Comparison of ENCODE assay signal across 32 cellular contexts in the genomic region with DNA sequence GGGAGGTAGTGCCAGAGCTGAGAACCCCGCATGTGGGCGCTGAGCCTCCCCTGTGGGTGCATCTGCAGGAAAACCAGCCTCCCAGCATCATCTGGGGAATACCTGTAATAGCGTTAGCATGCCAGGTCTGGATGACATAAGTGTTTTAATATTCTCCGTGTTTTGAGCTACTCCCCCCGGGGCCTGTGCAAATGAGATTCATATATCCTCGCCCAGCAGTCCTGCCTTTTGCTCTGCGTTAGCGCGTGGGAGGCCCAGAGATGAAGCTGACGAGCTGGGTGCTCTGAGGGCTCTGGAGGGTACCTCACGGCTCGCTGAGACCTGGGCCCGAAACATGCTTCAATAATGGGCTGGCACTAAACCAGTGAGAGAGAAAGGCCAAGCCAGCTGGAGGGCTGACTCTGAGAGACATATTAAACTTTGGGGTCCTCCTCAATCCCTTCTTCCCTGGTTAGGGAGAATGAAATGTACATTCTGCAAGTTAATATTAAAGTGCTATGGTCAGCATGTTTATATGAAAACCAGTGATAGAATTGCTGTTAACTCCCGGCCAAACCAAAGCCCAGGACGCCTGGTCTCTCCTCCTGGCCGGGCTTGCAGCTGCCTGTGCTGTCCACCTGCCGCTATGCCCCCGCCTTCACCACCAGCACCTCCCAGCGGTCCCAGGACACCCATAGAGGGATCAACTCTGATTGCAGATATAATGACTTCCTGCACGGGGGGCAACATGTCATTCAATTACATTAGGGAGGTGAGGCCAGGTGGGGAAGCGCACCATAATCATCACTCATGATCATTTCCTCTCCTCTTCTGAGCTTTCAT.
DNase-seq lines count a peak whose midpoint lies in the region; ATAC-seq, FAIRE-seq and TF ChIP-seq lines count a peak whose summit lies in the region.
"Had no signal": no experiment of that assay in that cellular context is flagged by ENCODE, and none has a peak within 500 bp of the region (broad histone marks: within the 10 kb centered on the region; RNA-seq: fewer than 3 reads in every experiment).

No MANE protein-coding gene starts in this region.

- intact Hi-C loops in activated CD8-positive, alpha-beta T cell treated with anti-CD3 and anti-CD28 coated beads for 36 hours (cut with micrococcal nuclease): no loop called here
- intact Hi-C loops in spleen (cut with DNase I; ENCODE audit: low total_unique reads): no loop called here

- H3K4me1 ChIP-seq in H9 (ENCODE audit: insufficient read depth, low read length): no peaks in the 10 kb centered on the region
- H3K4me1 ChIP-seq in keratinocyte (ENCODE audit: control insufficient read depth, extremely low read depth, insufficient read depth, low read length): peaks cover 8% of the 10 kb centered on the region
- H3K4me1 ChIP-seq in spleen: no peaks in the 10 kb centered on the region
- H3K4me1 ChIP-seq: breast epithelium, left lung, psoas muscle had no signal

- no peak overlapping the region for H3K4me2 ChIP-seq in H9 (ENCODE audit: insufficient read depth, insufficient read length, low read length)
- no peak overlapping the region for H3K4me2 ChIP-seq in keratinocyte (ENCODE audit: control insufficient read depth, extremely low read depth, insufficient read depth, low read depth, low read length)

- H3K9me3 ChIP-seq in H9 (ENCODE audit: control insufficient read depth, low read depth, low read length): no peaks in the 10 kb centered on the region
- no peaks in the 10 kb centered on the region for H3K9me3 ChIP-seq in keratinocyte (ENCODE audit: control insufficient read depth, low read depth, low read length)
- no peaks in the 10 kb centered on the region for H3K9me3 ChIP-seq in spleen
- H3K9me3 ChIP-seq: breast epithelium, left lung, psoas muscle had no signal

- H2BK20ac ChIP-seq in H9 (ENCODE audit: low read depth, low read length, poor library complexity, severe bottlenecking): no peak overlapping the region

- H2BK12ac ChIP-seq in H9 (ENCODE audit: insufficient read length, low read depth, low read length): no peak overlapping the region

- no peak overlapping the region for H4K5ac ChIP-seq in H9 (ENCODE audit: insufficient read length, low read depth, low read length)

- H3K36me3 ChIP-seq in keratinocyte (ENCODE audit: control insufficient read depth in 2 of 2, extremely low read depth in 1 of 2, insufficient read depth in 2 of 2, low read length in 2 of 2) (no peaks in the 10 kb centered on the region), spleen (no peaks in the 10 kb centered on the region)
- H3K36me3 ChIP-seq: breast epithelium, left lung had no signal

- H4K8ac ChIP-seq in H9 (replicated peaks; ENCODE audit: insufficient read length, low read depth, low read length): no peak overlapping the region

- FAIRE-seq in keratinocyte (lab: Jason Lieb, UNC): peak; percentile 69
- FAIRE-seq: colon had no signal

- H2BK120ac ChIP-seq in H9 (ENCODE audit: low read depth, low read length, poor library complexity, severe bottlenecking): no peak overlapping the region

- peak; percentile 10 for DNase-seq in activated CD8-positive, alpha-beta T cell treated with anti-CD3 and anti-CD28 coated beads, Interleukin-2, amount 10 ng/mL, durations not matched to agents 7 days and 5 days
- DNase-seq in activated CD8-positive, alpha-beta T cell treated with anti-CD3 and anti-CD28 coated beads for 36 hours: no peak
- peak; percentile 17 for DNase-seq in H9
- no peak for DNase-seq in keratinocyte (ENCODE audit: low read depth, low spot score)
- DNase-seq in spleen: peak; percentile 64
- no peak for DNase-seq in hepatic stellate cell (ENCODE audit: low spot score)
- DNase-seq: activated B cell treated with CpG ODN at 0.5 μM for 24 hours; activated CD4-positive, alpha-beta memory T cell treated with anti-CD3 and anti-CD28 coated beads for 36 hours; activated T-cell treated with anti-CD3 and anti-CD28 coated beads, Interleukin-2, amount 50 U/mL, for 72 hours; amygdala; CD8-positive, alpha-beta memory T cell; DMS153; effector memory CD4-positive, alpha-beta T cell; foreskin melanocyte; HCEC 1CT; hippocampal formation; immature natural killer cell; left lung; mesendoderm; NCI-H1092 treated with DMSO at 0.1 percent for 48 hours; NCI-H2081 treated with DMSO at 0.1 percent for 48 hours; NCI-H226; NCI-H748 treated with DMSO at 0.1 percent for 48 hours; psoas muscle; T-helper 1 cell had no signal

- H2BK5ac ChIP-seq in H9 (ENCODE audit: insufficient read length, low read length): no peak overlapping the region

- H3K36me3 Mint-ChIP-seq in activated CD8-positive, alpha-beta T cell treated with anti-CD3 and anti-CD28 coated beads, Interleukin-2, amount 10 ng/mL, durations not matched to agents 7 days and 5 days (ENCODE audit: low read depth): no peaks in the 10 kb centered on the region
- no peaks in the 10 kb centered on the region for H3K36me3 Mint-ChIP-seq in activated CD8-positive, alpha-beta T cell treated with anti-CD3 and anti-CD28 coated beads for 36 hours (ENCODE audit: low read depth)
- no peaks in the 10 kb centered on the region for H3K36me3 Mint-ChIP-seq in H9 (ENCODE audit: insufficient read depth in 1 of 3, low read depth in 3 of 3)
- H3K36me3 Mint-ChIP-seq: activated CD4-positive, alpha-beta memory T cell treated with anti-CD3 and anti-CD28 coated beads for 36 hours; activated naive CD4-positive, alpha-beta T cell treated with anti-CD3 and anti-CD28 coated beads, Interleukin-2, amount 50 U/mL, for 24 hours; CD8-positive, alpha-beta memory T cell; immature natural killer cell had no signal

- no peaks in the 10 kb centered on the region for H4K20me1 ChIP-seq in H9 (ENCODE audit: control insufficient read depth, insufficient read depth, insufficient read length)
- no peaks in the 10 kb centered on the region for H4K20me1 ChIP-seq in keratinocyte (ENCODE audit: control insufficient read depth, extremely low read depth, insufficient read depth, low read length)

- H3K9me1 ChIP-seq in keratinocyte (ENCODE audit: control insufficient read depth, extremely low read depth, insufficient read depth, low read length): no peaks in the 10 kb centered on the region

- H2AFZ ChIP-seq in H9 (ENCODE audit: low read length): no peak overlapping the region
- no peak overlapping the region for H2AFZ ChIP-seq in keratinocyte (ENCODE audit: control insufficient read depth, low read length)

- no peak overlapping the region for H2AK5ac ChIP-seq in H9 (ENCODE audit: insufficient read length, low read length)

- POLR2A ChIA-PET in activated CD8-positive, alpha-beta T cell treated with anti-CD3 and anti-CD28 coated beads, Interleukin-2, amount 10 ng/mL, durations not matched to agents 7 days and 5 days (lab: Charles Lee): no interaction called here
- POLR2A ChIA-PET in activated CD8-positive, alpha-beta T cell treated with anti-CD3 and anti-CD28 coated beads for 36 hours (lab: Charles Lee): no interaction called here

- no peak overlapping the region for H3K23ac ChIP-seq in H9 (ENCODE audit: insufficient read length, low read depth, low read length)

- H3K23me2 ChIP-seq in H9 (ENCODE audit: insufficient read length, low read depth, low read length, poor library complexity, severe bottlenecking): no peaks in the 10 kb centered on the region

- H3K56ac ChIP-seq in H9 (ENCODE audit: insufficient read length, low read depth, low read length): no peak overlapping the region

- H3K4me3 Mint-ChIP-seq in activated CD8-positive, alpha-beta T cell treated with anti-CD3 and anti-CD28 coated beads, Interleukin-2, amount 10 ng/mL, durations not matched to agents 7 days and 5 days: no peak overlapping the region
- no peak overlapping the region for H3K4me3 Mint-ChIP-seq in activated CD8-positive, alpha-beta T cell treated with anti-CD3 and anti-CD28 coated beads for 36 hours
- H3K4me3 Mint-ChIP-seq in H9: no peak overlapping the region
- H3K4me3 Mint-ChIP-seq: activated B cell treated with CpG ODN at 0.5 μM for 24 hours; activated CD4-positive, alpha-beta memory T cell treated with anti-CD3 and anti-CD28 coated beads for 36 hours; activated naive CD4-positive, alpha-beta T cell treated with anti-CD3 and anti-CD28 coated beads, Interleukin-2, amount 50 U/mL, for 24 hours; activated T-cell treated with anti-CD3 and anti-CD28 coated beads, Interleukin-2, amount 50 U/mL, for 72 hours; B cell; CD8-positive, alpha-beta memory T cell; immature natural killer cell; stimulated activated naive CD8-positive, alpha-beta T cell treated with anti-CD3 and anti-CD28 coated beads, Interleukin-15, Interleukin-2, amounts not matched to agents 100 ng/mL and 50 ng/mL, for 24 hours had no signal

- no peak overlapping the region for H3K9ac ChIP-seq in H9 (ENCODE audit: extremely low read depth, insufficient read length, low read length)
- no peak overlapping the region for H3K9ac ChIP-seq in keratinocyte (ENCODE audit: control insufficient read depth, extremely low read depth, insufficient read depth, low read length)

- H2BK15ac ChIP-seq in H9 (ENCODE audit: low read depth, low read length): no peak overlapping the region

- H3K27me3 ChIP-seq in H9 (ENCODE audit: insufficient read depth, low read length) (no peaks in the 10 kb centered on the region), keratinocyte (ENCODE audit: control insufficient read depth, extremely low read depth, insufficient read depth, low read length) (peaks cover 25% of the 10 kb centered on the region), spleen (replicated peaks in 1 of 7) (peaks cover 0 to 4% (median 0%) of the 10 kb centered on the region in 7 donors)
- H3K27me3 ChIP-seq: breast epithelium, left lung had no signal

- H3K27ac Mint-ChIP-seq in activated CD8-positive, alpha-beta T cell treated with anti-CD3 and anti-CD28 coated beads, Interleukin-2, amount 10 ng/mL, durations not matched to agents 7 days and 5 days: no peak overlapping the region
- H3K27ac Mint-ChIP-seq in activated CD8-positive, alpha-beta T cell treated with anti-CD3 and anti-CD28 coated beads for 36 hours: no peak overlapping the region
- no peak overlapping the region; a peak in 1 of 7 replicates for H3K27ac Mint-ChIP-seq in H9
- H3K27ac Mint-ChIP-seq: activated B cell treated with CpG ODN at 0.5 μM for 24 hours; activated CD4-positive, alpha-beta memory T cell treated with anti-CD3 and anti-CD28 coated beads for 36 hours; activated naive CD4-positive, alpha-beta T cell treated with anti-CD3 and anti-CD28 coated beads, Interleukin-2, amount 50 U/mL, for 24 hours; activated T-cell treated with anti-CD3 and anti-CD28 coated beads, Interleukin-2, amount 50 U/mL, for 72 hours; B cell; CD8-positive, alpha-beta memory T cell; immature natural killer cell; stimulated activated naive CD8-positive, alpha-beta T cell treated with anti-CD3 and anti-CD28 coated beads, Interleukin-15, Interleukin-2, amounts not matched to agents 100 ng/mL and 50 ng/mL, for 24 hours had no signal

- no peak overlapping the region for H4K91ac ChIP-seq in H9 (ENCODE audit: insufficient read length, low read depth, low read length)

- TF ChIP-seq CTCF in activated CD8-positive, alpha-beta T cell treated with anti-CD3 and anti-CD28 coated beads for 36 hours (IDR thresholded peaks at IDR 0.05): no peak
- no peak for TF ChIP-seq CTCF in H9 (conservative IDR thresholded peaks at IDR 0.05)
- no peak for TF ChIP-seq CTCF in keratinocyte (optimal IDR thresholded peaks at IDR 0.05 in 1 of 3, IDR thresholded peaks at IDR 0.05 in 1 of 3, conservative IDR thresholded peaks at IDR 0.05 in 1 of 3; ENCODE audit: extremely low read depth in 1 of 3, insufficient read depth in 2 of 3, low read length in 3 of 3)
- TF ChIP-seq CTCF in spleen (IDR thresholded peaks at IDR 0.05 in 8 of 11, conservative IDR thresholded peaks at IDR 0.05 in 3 of 11): no peak

- H3K9me3 Mint-ChIP-seq in activated CD8-positive, alpha-beta T cell treated with anti-CD3 and anti-CD28 coated beads, Interleukin-2, amount 10 ng/mL, durations not matched to agents 7 days and 5 days (ENCODE audit: insufficient read depth): no peaks in the 10 kb centered on the region
- H3K9me3 Mint-ChIP-seq in activated CD8-positive, alpha-beta T cell treated with anti-CD3 and anti-CD28 coated beads for 36 hours: no peaks in the 10 kb centered on the region
- H3K9me3 Mint-ChIP-seq in H9: no peaks in the 10 kb centered on the region
- H3K9me3 Mint-ChIP-seq: activated B cell treated with CpG ODN at 0.5 μM for 24 hours; activated CD4-positive, alpha-beta memory T cell treated with anti-CD3 and anti-CD28 coated beads for 36 hours; activated naive CD4-positive, alpha-beta T cell treated with anti-CD3 and anti-CD28 coated beads, Interleukin-2, amount 50 U/mL, for 24 hours; activated T-cell treated with anti-CD3 and anti-CD28 coated beads, Interleukin-2, amount 50 U/mL, for 72 hours; CD8-positive, alpha-beta memory T cell; immature natural killer cell; stimulated activated naive CD8-positive, alpha-beta T cell treated with anti-CD3 and anti-CD28 coated beads, Interleukin-15, Interleukin-2, amounts not matched to agents 100 ng/mL and 50 ng/mL, for 24 hours had no signal

- TF ChIP-seq POLR2A in spleen (IDR thresholded peaks at IDR 0.05): no peak

- H3T11ph ChIP-seq in H9 (ENCODE audit: low read length): no peak overlapping the region

- ATAC-seq in activated CD8-positive, alpha-beta T cell treated with anti-CD3 and anti-CD28 coated beads, Interleukin-2, amount 10 ng/mL, durations not matched to agents 7 days and 5 days: no peak
- ATAC-seq in activated CD8-positive, alpha-beta T cell treated with anti-CD3 and anti-CD28 coated beads for 36 hours: no peak
- ATAC-seq in GM19035 (IDR thresholded peaks at IDR 0.05; ENCODE audit: unreplicated experiment): no peak
- ATAC-seq in GM18517 (IDR thresholded peaks at IDR 0.05; ENCODE audit: unreplicated experiment): no peak
- ATAC-seq: activated T-cell treated with anti-CD3 and anti-CD28 coated beads, Interleukin-2, amount 50 U/mL, for 72 hours; left lung; psoas muscle had no signal

- no peaks in the 10 kb centered on the region for H3K79me1 ChIP-seq in H9 (ENCODE audit: insufficient read depth, low read depth, low read length, poor library complexity, severe bottlenecking)

- dilution Hi-C loops in keratinocyte (cut with MboI; ENCODE audit: extremely low pct_ligation_motif_present, low sequenced_read_pairs): no loop called here

- no peak overlapping the region for H3K27ac ChIP-seq in H9 (ENCODE audit: insufficient read length, low read depth, low read length)
- H3K27ac ChIP-seq in keratinocyte (ENCODE audit: control insufficient read depth, insufficient read depth, low read length): no peak overlapping the region
- H3K27ac ChIP-seq in spleen: no peak overlapping the region
- H3K27ac ChIP-seq: breast epithelium, left lung, psoas muscle had no signal

- WGBS in H9 (ENCODE audit: extremely low coverage, insufficient read length, low lambda C conversion rate): no CpG with 5 or more reads among the region's 21 CpGs
- WGBS in spleen, 5 donors: 80 to 88% (median 84%) methylated on average over 21 of the region's 21 CpGs

- no peak overlapping the region for H3K4ac ChIP-seq in H9 (ENCODE audit: low read depth, low read length)

- H3K79me2 ChIP-seq in H9 (ENCODE audit: insufficient read depth, low read length) (no peaks in the 10 kb centered on the region), keratinocyte (ENCODE audit: control insufficient read depth, insufficient read depth, low read length) (no peaks in the 10 kb centered on the region)

- H3K18ac ChIP-seq in H9 (ENCODE audit: insufficient read length, low read depth, low read length): no peak overlapping the region

- H3K4me1 Mint-ChIP-seq in activated CD8-positive, alpha-beta T cell treated with anti-CD3 and anti-CD28 coated beads, Interleukin-2, amount 10 ng/mL, durations not matched to agents 7 days and 5 days (ENCODE audit: low read depth): peaks cover 5% of the 10 kb centered on the region
- H3K4me1 Mint-ChIP-seq in activated CD8-positive, alpha-beta T cell treated with anti-CD3 and anti-CD28 coated beads for 36 hours (ENCODE audit: low read depth): no peaks in the 10 kb centered on the region
- H3K4me1 Mint-ChIP-seq in H9: no peaks in the 10 kb centered on the region
- H3K4me1 Mint-ChIP-seq: activated B cell treated with CpG ODN at 0.5 μM for 24 hours; B cell; CD8-positive, alpha-beta memory T cell; immature natural killer cell had no signal

- CTCF ChIA-PET in activated CD8-positive, alpha-beta T cell treated with anti-CD3 and anti-CD28 coated beads, Interleukin-2, amount 10 ng/mL, durations not matched to agents 7 days and 5 days (lab: Charles Lee): interaction anchor here (1.5 kb wide), 1 partner anchor 20 kb away, joined by 3 read pairs; no protein-coding TSS in a partner anchor
- CTCF ChIA-PET in activated CD8-positive, alpha-beta T cell treated with anti-CD3 and anti-CD28 coated beads for 36 hours (lab: Charles Lee): interaction anchor here (0.9 kb wide), 1 partner anchor 16 kb away, joined by 4 read pairs; no protein-coding TSS in a partner anchor

- H3K27me3 Mint-ChIP-seq in activated CD8-positive, alpha-beta T cell treated with anti-CD3 and anti-CD28 coated beads, Interleukin-2, amount 10 ng/mL, durations not matched to agents 7 days and 5 days (ENCODE audit: low read depth): no peaks in the 10 kb centered on the region
- H3K27me3 Mint-ChIP-seq in activated CD8-positive, alpha-beta T cell treated with anti-CD3 and anti-CD28 coated beads for 36 hours: no peaks in the 10 kb centered on the region
- peaks cover 2% of the 10 kb centered on the region; the same call in 1 of the 2 replicates for H3K27me3 Mint-ChIP-seq in H9 (ENCODE audit: low read depth)
- H3K27me3 Mint-ChIP-seq: activated CD4-positive, alpha-beta memory T cell treated with anti-CD3 and anti-CD28 coated beads for 36 hours; activated naive CD4-positive, alpha-beta T cell treated with anti-CD3 and anti-CD28 coated beads, Interleukin-2, amount 50 U/mL, for 24 hours; B cell; stimulated activated naive CD8-positive, alpha-beta T cell treated with anti-CD3 and anti-CD28 coated beads, Interleukin-15, Interleukin-2, amounts not matched to agents 100 ng/mL and 50 ng/mL, for 24 hours had no signal

- H3K14ac ChIP-seq in H9 (ENCODE audit: insufficient read depth, low read length): no peak overlapping the region

- H3K4me3 ChIP-seq in keratinocyte (ENCODE audit: control insufficient read depth in 2 of 3, extremely low read depth in 1 of 3, insufficient read depth in 2 of 3, low read depth in 1 of 3, low read length in 3 of 3): no peak overlapping the region
- no peak overlapping the region for H3K4me3 ChIP-seq in spleen
- H3K4me3 ChIP-seq: breast epithelium, left lung, psoas muscle had no signal

Comparison
In these comparisons a context has a peak if more than half of its experiments do, and no peak if none do; other contexts are left out.
1. DNase-seq: peak in activated CD8-positive, alpha-beta T cell treated with anti-CD3 and anti-CD28 coated beads, Interleukin-2, amount 10 ng/mL, durations not matched to agents 7 days and 5 days (single experiment), H9 (single experiment) and spleen (single experiment); none in activated CD8-positive, alpha-beta T cell treated with anti-CD3 and anti-CD28 coated beads for 36 hours (single experiment), keratinocyte (single experiment) and hepatic stellate cell (single experiment).